11 cellular contexts compared by ENCODE assay signal in the genomic region with DNA sequence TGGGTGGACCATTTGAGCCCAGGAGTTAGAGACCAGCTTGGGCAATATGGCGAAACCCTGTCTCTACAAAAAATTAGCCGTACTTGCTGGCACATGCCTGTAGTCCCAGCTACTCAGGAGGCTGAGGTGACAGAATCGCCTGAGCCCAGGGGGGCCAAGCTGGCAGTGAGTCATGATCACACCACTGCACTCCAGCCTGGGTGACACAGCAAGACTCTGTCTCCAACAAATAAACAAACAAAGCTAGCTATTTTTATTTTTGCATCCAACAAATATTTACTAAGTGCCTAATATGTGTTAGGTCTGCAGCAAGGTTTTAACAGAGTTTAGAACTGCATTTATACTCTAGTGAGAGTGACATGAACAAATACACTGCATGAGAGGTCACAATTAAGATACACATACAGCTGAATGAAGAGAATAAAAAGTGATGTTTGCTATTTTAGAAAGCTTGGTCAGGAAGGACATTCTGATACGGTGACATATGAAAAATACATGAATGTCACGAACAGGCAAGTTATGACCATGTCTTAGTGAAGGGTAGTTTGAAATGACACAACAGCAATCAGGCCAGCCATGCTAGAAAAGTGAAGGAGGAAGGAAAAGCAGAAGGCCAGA.
A peak's percentile ranks its signal among the peaks of the same experiment; 100 is the strongest.
DNase-seq lines count a peak whose midpoint lies in the region; ATAC-seq, FAIRE-seq and TF ChIP-seq lines count a peak whose summit lies in the region.
"Had no signal": no experiment of that assay in that cellular context is flagged by ENCODE, and none has a peak within 500 bp of the region (broad histone marks: within the 10 kb centered on the region; RNA-seq: fewer than 3 reads in every experiment).

No MANE protein-coding gene starts in this region.

- no peak overlapping the region for H2AFZ ChIP-seq in trophoblast cell (ENCODE audit: insufficient read depth, low read length, poor library complexity)
- H2AFZ ChIP-seq in neuronal stem cell (ENCODE audit: low read length), result no peak overlapping the region

- H3K27me3 ChIP-seq in trophoblast cell (ENCODE audit: insufficient read depth, low read length) (no peaks in the 10 kb centered on the region), neuronal stem cell (ENCODE audit: control insufficient read depth in 3 of 3, insufficient read depth in 3 of 3, low read depth in 1 of 3, low read length in 3 of 3) (no peaks in the 10 kb centered on the region)

- H3K9ac ChIP-seq in trophoblast cell (ENCODE audit: low read length) (no peak overlapping the region), neuronal stem cell (ENCODE audit: low read depth, low read length, poor library complexity) (no peak overlapping the region)

- H3K4me1 ChIP-seq in trophoblast cell (ENCODE audit: control insufficient read depth in 1 of 2, insufficient read depth in 2 of 2, low read length in 2 of 2) (no peaks in the 10 kb centered on the region), neuronal stem cell (ENCODE audit: control insufficient read depth in 2 of 2, insufficient read depth in 1 of 2, low read depth in 1 of 2, low read length in 2 of 2) (peaks cover 0 to 2% of the 10 kb centered on the region in 2 donors)

- H2BK120ac ChIP-seq in trophoblast cell (ENCODE audit: insufficient read depth, low read length, poor library complexity) (no peak overlapping the region), neuronal stem cell (ENCODE audit: low read depth, low read length) (no peak overlapping the region)

- H2AK5ac ChIP-seq in trophoblast cell (ENCODE audit: low read length) (no peak overlapping the region), neuronal stem cell (ENCODE audit: low read depth, low read length) (no peak overlapping the region)

- H2BK5ac ChIP-seq in trophoblast cell (ENCODE audit: low read depth, low read length, poor library complexity), result no peak overlapping the region
- no peak overlapping the region for H2BK5ac ChIP-seq in neuronal stem cell (ENCODE audit: low read length)

- no peak overlapping the region for H4K91ac ChIP-seq in trophoblast cell (ENCODE audit: low read depth, low read length)
- no peak overlapping the region for H4K91ac ChIP-seq in neuronal stem cell (ENCODE audit: low read depth, low read length, poor library complexity)

- H4K12ac ChIP-seq in trophoblast cell (ENCODE audit: low read depth, low read length), result no peak overlapping the region

- FAIRE-seq in RCC 7860 (lab: Jason Lieb, UNC), result peak; percentile 28

- H3K4ac ChIP-seq in trophoblast cell (ENCODE audit: low read depth, low read length), result no peak overlapping the region
- H3K4ac ChIP-seq in neuronal stem cell (ENCODE audit: low read length), result no peak overlapping the region

- no peak overlapping the region for H3K27ac ChIP-seq in trophoblast cell (ENCODE audit: low read depth, low read length)
- no peak overlapping the region for H3K27ac ChIP-seq in neuronal stem cell (replicated peaks; ENCODE audit: low read length)

- peak; percentile 70 for DNase-seq in NK-92 treated with Interleukin-12 subunit alpha and Interleukin-12 subunit beta, amount 100 ng/mL, for 24 hours (lab: John Stamatoyannopoulos, UW)
- DNase-seq in NK-92 (lab: John Stamatoyannopoulos, UW; ENCODE audit: unreplicated experiment) (no peak), RCC 7860 (ENCODE audit: low spot score) (peak; percentile 50), erythroblast (lab: John Stamatoyannopoulos, UW) (peak; percentile 73 to 87), trophoblast cell (peak; percentile 39 to 48), neuronal stem cell (ENCODE audit: low spot score) (no peak)
- no peak for DNase-seq in stimulated activated CD4-positive, alpha-beta T cell treated with anti-CD3 and anti-CD28 coated beads, Interleukin-2, amount 100 ng/mL, for 24 hours
- DNase-seq: activated naive CD4-positive, alpha-beta T cell treated with anti-CD3 and anti-CD28 coated beads for 36 hours; NCI-H1930 had no signal

- H3K23ac ChIP-seq in trophoblast cell (ENCODE audit: low read length), result no peak overlapping the region
- H3K23ac ChIP-seq in neuronal stem cell (ENCODE audit: low read depth, low read length, poor library complexity), result no peak overlapping the region

- H3K79me1 ChIP-seq in trophoblast cell (ENCODE audit: low read length), result no peaks in the 10 kb centered on the region
- H3K79me1 ChIP-seq in neuronal stem cell (ENCODE audit: low read depth, low read length), result no peaks in the 10 kb centered on the region

- no peak overlapping the region for H4K8ac ChIP-seq in trophoblast cell (ENCODE audit: low read depth, low read length)
- H4K8ac ChIP-seq in neuronal stem cell (ENCODE audit: low read depth, low read length), result no peak overlapping the region

- H3K4me2 ChIP-seq in trophoblast cell (ENCODE audit: low read length) (no peak overlapping the region), neuronal stem cell (ENCODE audit: insufficient read depth, low read length, poor library complexity, severe bottlenecking) (no peak overlapping the region)

- H3K79me2 ChIP-seq in trophoblast cell (ENCODE audit: control insufficient read depth, insufficient read depth, low read length, poor library complexity), result no peaks in the 10 kb centered on the region

- H3K36me3 ChIP-seq in trophoblast cell (ENCODE audit: control insufficient read depth in 1 of 2, insufficient read depth in 2 of 2, low read length in 2 of 2) (peaks cover 10 to 17% of the 10 kb centered on the region in 2 experiments), neuronal stem cell (replicated peaks in 1 of 2; ENCODE audit: control insufficient read depth in 2 of 2, insufficient read depth in 2 of 2, low read length in 2 of 2) (peaks cover 4 to 87% of the 10 kb centered on the region in 2 donors)

- no peak overlapping the region for H2BK12ac ChIP-seq in trophoblast cell (ENCODE audit: low read length)
- no peak overlapping the region for H2BK12ac ChIP-seq in neuronal stem cell (ENCODE audit: low read length)

- H3K18ac ChIP-seq in trophoblast cell (ENCODE audit: low read length) (no peak overlapping the region), neuronal stem cell (ENCODE audit: low read length) (no peak overlapping the region)

- no CpG with 5 or more reads among the region's 5 CpGs for WGBS in trophoblast cell (ENCODE audit: extremely low coverage, insufficient coverage, insufficient read length)
- no CpG with 5 or more reads among the region's 5 CpGs for WGBS in neuronal stem cell (ENCODE audit: extremely low coverage in 2 of 2, insufficient read length in 2 of 2, insufficient replicate concordance in 1 of 2), 2 donors

- H3K4me3 ChIP-seq in trophoblast cell (ENCODE audit: low read depth, low read length) (no peak overlapping the region), neuronal stem cell (ENCODE audit: low read length in 2 of 2) (no peak overlapping the region)
- H3K4me3 ChIP-seq: lung had no signal

- H2BK15ac ChIP-seq in neuronal stem cell (ENCODE audit: low read length), result no peak overlapping the region

- H3K9me3 ChIP-seq in trophoblast cell (ENCODE audit: insufficient read depth, low read depth, low read length), result no peaks in the 10 kb centered on the region
- H3K9me3 ChIP-seq in neuronal stem cell (replicated peaks in 1 of 2; ENCODE audit: control insufficient read depth in 2 of 2, insufficient read depth in 1 of 2, low read depth in 1 of 2, low read length in 2 of 2), result no peaks in the 10 kb centered on the region

- H3K14ac ChIP-seq in trophoblast cell (ENCODE audit: low read length) (no peak overlapping the region), neuronal stem cell (ENCODE audit: low read length) (no peak overlapping the region)

- no peak for TF ChIP-seq POLR2A in erythroblast (IDR thresholded peaks at IDR 0.05; ENCODE audit: low read length)

- ATAC-seq in HG03342 (IDR thresholded peaks at IDR 0.05; ENCODE audit: unreplicated experiment), result no peak

Comparison
In these comparisons a context has a peak if more than half of its experiments do, and no peak if none do; other contexts are left out.
1. DNase-seq: peak in NK-92 treated with Interleukin-12 subunit alpha and Interleukin-12 subunit beta, amount 100 ng/mL, for 24 hours (single experiment), RCC 7860 (single experiment), erythroblast (2 of 2) and trophoblast cell (2 of 2); none in NK-92 (single experiment), neuronal stem cell (single experiment) and stimulated activated CD4-positive, alpha-beta T cell treated with anti-CD3 and anti-CD28 coated beads, Interleukin-2, amount 100 ng/mL, for 24 hours (0 of 2).